In the genomic region with DNA sequence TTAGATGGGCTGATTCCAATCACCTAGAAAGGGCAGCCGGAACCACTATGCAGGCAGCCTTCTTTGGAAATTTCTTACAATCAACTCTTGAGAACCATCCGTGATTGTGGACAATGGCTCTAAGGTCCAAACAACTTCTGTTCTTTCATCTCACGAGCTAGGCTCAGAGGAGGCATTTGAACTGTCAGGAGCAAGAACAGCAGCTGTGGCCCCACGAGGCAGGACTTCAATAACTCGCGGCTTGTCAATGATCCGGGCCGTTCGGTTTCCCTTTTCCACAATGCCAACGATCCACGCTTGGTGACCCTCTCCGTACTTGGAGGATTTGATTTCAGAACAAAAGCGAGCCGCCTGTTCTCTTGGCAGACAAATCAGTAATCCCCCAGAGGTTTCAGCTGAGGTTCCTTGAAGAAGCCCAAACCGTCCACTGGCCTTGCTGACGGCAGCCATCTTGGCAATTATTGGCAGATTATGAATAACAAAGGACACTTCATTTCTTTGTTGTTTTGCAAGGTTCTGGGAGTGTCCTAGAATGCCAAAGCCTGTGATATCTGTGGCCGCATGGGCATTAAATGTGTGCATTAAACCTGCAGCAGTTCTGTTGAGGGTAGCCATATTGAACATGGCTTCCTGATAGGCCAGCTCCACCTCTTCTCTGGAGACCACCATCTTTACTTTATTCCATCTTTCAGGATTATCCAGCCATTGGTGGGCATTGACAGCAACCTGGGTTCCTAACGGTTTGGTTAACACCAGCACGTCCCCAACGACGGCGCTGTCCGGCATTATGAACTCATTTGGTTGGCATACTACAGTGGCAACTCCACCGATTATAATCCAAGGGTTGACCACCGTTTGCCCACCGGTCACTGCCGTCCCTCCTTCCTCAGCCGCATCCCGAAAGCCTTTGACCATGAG, we compare ENCODE assay signal across 8 cellular contexts. TPM values are rescaled to one million over a fixed set of nuclear protein-coding genes. Genes with fewer than 3 reads are reported as not detected.
DNase-seq lines count a peak whose midpoint lies in the region; ATAC-seq and TF ChIP-seq lines count a peak whose summit lies in the region.

No MANE protein-coding gene starts in this region.

- H3K36me3 ChIP-seq in cardiac muscle cell (peaks cover 4% of the 10 kb centered on the region), lung (ENCODE audit: control insufficient read depth in 2 of 2, insufficient read depth in 2 of 2, low read length in 2 of 2) (no peaks in the 10 kb centered on the region), urinary bladder (ENCODE audit: insufficient read depth) (no peaks in the 10 kb centered on the region)

- H3K9me3 ChIP-seq in cardiac muscle cell (ENCODE audit: low read depth), result no peaks in the 10 kb centered on the region
- no peaks in the 10 kb centered on the region for H3K9me3 ChIP-seq in lung (ENCODE audit: control insufficient read depth in 2 of 2, insufficient read depth in 1 of 2, low read length in 1 of 2)

- WGBS in lung, 2 donors, result 94 to 95% methylated on average over 29 of the region's 29 CpGs
- WGBS in urinary bladder, result 95% methylated on average over 29 of the region's 29 CpGs

- in situ Hi-C loops in astrocyte of the cerebellum (cut with HindIII; ENCODE audit: low sequenced_read_pairs), result no loop called here

- DNase-seq in cardiac muscle cell (ENCODE audit: low read depth in 1 of 2, low spot score in 1 of 2), result no peak
- DNase-seq in left cardiac atrium, result no peak
- no peak for DNase-seq in astrocyte of the cerebellum (ENCODE audit: low read depth)
- DNase-seq in lung (ENCODE audit: low spot score), result no peak
- DNase-seq in NCI-H1930 (lab: John Stamatoyannopoulos, UW), result no peak
- DNase-seq in cerebellum (ENCODE audit: low spot score), result no peak

- ATAC-seq in left cardiac atrium (no peak), lung (ENCODE audit: insufficient read depth, low FRiP score) (no peak), GM21723 (IDR thresholded peaks at IDR 0.05; ENCODE audit: unreplicated experiment) (no peak)

- H3K27ac ChIP-seq in cardiac muscle cell (peak overlapping the region; percentile 93), lung (ENCODE audit: low read depth in 1 of 2, low read length in 1 of 2) (peak overlapping the region; percentile 73 to 94), urinary bladder (ENCODE audit: low read depth) (no peak overlapping the region)

- H3K4me1 ChIP-seq in cardiac muscle cell (ENCODE audit: low read depth) (no peaks in the 10 kb centered on the region), lung (ENCODE audit: control insufficient read depth in 2 of 2, insufficient read depth in 2 of 2, low read length in 2 of 2) (peaks cover 9 to 12% of the 10 kb centered on the region in 2 donors), urinary bladder (ENCODE audit: insufficient read depth) (no peaks in the 10 kb centered on the region)

- H3K27me3 ChIP-seq in cardiac muscle cell (no peaks in the 10 kb centered on the region), lung (ENCODE audit: control insufficient read depth, insufficient read depth) (no peaks in the 10 kb centered on the region)

- intact Hi-C loops in left cardiac atrium (cut with DNase I), result loop anchor here in 1 of 2 donors (5.0 kb wide), 1 partner anchor 83 kb away; a partner anchor contains a TSS

- H3K4me3 ChIP-seq in cardiac muscle cell (peak overlapping the region; percentile 85), astrocyte of the cerebellum (ENCODE audit: low read depth, low read length) (peak overlapping the region; percentile 87), lung (peak overlapping the region; percentile 73), urinary bladder (ENCODE audit: low read depth, low read length) (peak overlapping the region; percentile 71)

- TF ChIP-seq CTCF in cardiac muscle cell (IDR thresholded peaks at IDR 0.05; ENCODE audit: low read depth, low read length) (no peak), astrocyte of the cerebellum (IDR thresholded peaks at IDR 0.05; ENCODE audit: low read depth, low read length, missing control alignments) (no peak), lung (IDR thresholded peaks at IDR 0.05; ENCODE audit: control extremely low read depth, extremely low read depth) (no peak)

RNA-seq across cellular contexts. Expression of a gene that starts 1.2 kb away (rescaled TPM):
- 14.0 and 19.6 TPM in 2 replicates for total RNA-seq in cardiac muscle cell
- polyA plus RNA-seq in cardiac muscle cell, result 51.9 and 55.3 TPM in 2 replicates
- total RNA-seq in left cardiac atrium, result 10 to 100 TPM; 32.8 to 44.7 TPM
- 10 to 100 TPM; 17.1 to 54.5 TPM for total RNA-seq in lung
- polyA plus RNA-seq in lung, result 10 to 100 TPM; 37.5 to 68.6 TPM
- total RNA-seq in urinary bladder, result 7.1 TPM
- polyA plus RNA-seq in urinary bladder, result 45.8 TPM
- total RNA-seq in cerebellum, result 5.8 TPM

RNA-seq across cellular contexts. Expression of a gene that starts 14.7 kb away (rescaled TPM):
- total RNA-seq in cardiac muscle cell (43.0 and 46.3 TPM in 2 replicates), left cardiac atrium (10 to 100 TPM; 35.1 to 35.5 TPM), lung (10 to 100 TPM; 13.2 to 33.8 TPM), urinary bladder (8.0 TPM), cerebellum (11.3 TPM)
- polyA plus RNA-seq in cardiac muscle cell (77.0 and 85.2 TPM in 2 replicates), lung (10 to 100 TPM; 20.3 to 50.9 TPM), urinary bladder (36.7 TPM)

RNA-seq across cellular contexts. Expression of a gene that starts 28.1 kb away (rescaled TPM):
- total RNA-seq in cardiac muscle cell, result not detected in 2 replicates
- 0.46 TPM in 1 of 2 replicates, not detected in the other for polyA plus RNA-seq in cardiac muscle cell
- 1 to 10 TPM; 3.3 to 3.9 TPM for total RNA-seq in left cardiac atrium
- total RNA-seq in lung, result 10 to 100 TPM; 14.4 to 48.1 TPM
- 10 to 100 TPM; 15.2 to 32.8 TPM for polyA plus RNA-seq in lung
- 4.1 TPM for total RNA-seq in urinary bladder
- 1.8 TPM for polyA plus RNA-seq in urinary bladder
- total RNA-seq in cerebellum, result 1.5 TPM

RNA-seq across cellular contexts. Expression of a gene that starts 37.1 kb away (rescaled TPM):
- total RNA-seq in cardiac muscle cell, result 29.1 and 31.5 TPM in 2 replicates
- 26.5 and 36.1 TPM in 2 replicates for polyA plus RNA-seq in cardiac muscle cell
- total RNA-seq in left cardiac atrium, result 1 to 10 TPM; 5.9 to 6.2 TPM
- total RNA-seq in lung, result 1 to 10 TPM; 3.0 to 7.2 TPM
- polyA plus RNA-seq in lung, result 1 to 10 TPM; 3.3 to 5.4 TPM
- 5.2 TPM for total RNA-seq in urinary bladder
- 18.6 TPM for polyA plus RNA-seq in urinary bladder
- total RNA-seq in cerebellum, result 9.0 TPM

RNA-seq across cellular contexts. Expression of a gene that starts 49.3 kb away (rescaled TPM):
- total RNA-seq in cardiac muscle cell (29.5 and 32.3 TPM in 2 replicates), left cardiac atrium (1 to 10 TPM; 5.4 to 6.4 TPM), lung (1 to 10 TPM; 5.3 to 8.0 TPM), urinary bladder (6.7 TPM), cerebellum (16.7 TPM)
- polyA plus RNA-seq in cardiac muscle cell (12.5 and 20.8 TPM in 2 replicates), lung (1 to 10 TPM; 4.2 to 4.7 TPM), urinary bladder (10.2 TPM)
